ENCODE assay signal across 1 cellular context in genomic region chr22:37100589-37101127, GRCh38.
TF ChIP-seq lines count a peak whose summit lies in the region.

No MANE protein-coding gene starts in this region.

TF ChIP-seq in GM23338, 12 proteins besides CTCF, POLR2A, EP300 and RAD21:
- TF ChIP-seq, protein P1, sequence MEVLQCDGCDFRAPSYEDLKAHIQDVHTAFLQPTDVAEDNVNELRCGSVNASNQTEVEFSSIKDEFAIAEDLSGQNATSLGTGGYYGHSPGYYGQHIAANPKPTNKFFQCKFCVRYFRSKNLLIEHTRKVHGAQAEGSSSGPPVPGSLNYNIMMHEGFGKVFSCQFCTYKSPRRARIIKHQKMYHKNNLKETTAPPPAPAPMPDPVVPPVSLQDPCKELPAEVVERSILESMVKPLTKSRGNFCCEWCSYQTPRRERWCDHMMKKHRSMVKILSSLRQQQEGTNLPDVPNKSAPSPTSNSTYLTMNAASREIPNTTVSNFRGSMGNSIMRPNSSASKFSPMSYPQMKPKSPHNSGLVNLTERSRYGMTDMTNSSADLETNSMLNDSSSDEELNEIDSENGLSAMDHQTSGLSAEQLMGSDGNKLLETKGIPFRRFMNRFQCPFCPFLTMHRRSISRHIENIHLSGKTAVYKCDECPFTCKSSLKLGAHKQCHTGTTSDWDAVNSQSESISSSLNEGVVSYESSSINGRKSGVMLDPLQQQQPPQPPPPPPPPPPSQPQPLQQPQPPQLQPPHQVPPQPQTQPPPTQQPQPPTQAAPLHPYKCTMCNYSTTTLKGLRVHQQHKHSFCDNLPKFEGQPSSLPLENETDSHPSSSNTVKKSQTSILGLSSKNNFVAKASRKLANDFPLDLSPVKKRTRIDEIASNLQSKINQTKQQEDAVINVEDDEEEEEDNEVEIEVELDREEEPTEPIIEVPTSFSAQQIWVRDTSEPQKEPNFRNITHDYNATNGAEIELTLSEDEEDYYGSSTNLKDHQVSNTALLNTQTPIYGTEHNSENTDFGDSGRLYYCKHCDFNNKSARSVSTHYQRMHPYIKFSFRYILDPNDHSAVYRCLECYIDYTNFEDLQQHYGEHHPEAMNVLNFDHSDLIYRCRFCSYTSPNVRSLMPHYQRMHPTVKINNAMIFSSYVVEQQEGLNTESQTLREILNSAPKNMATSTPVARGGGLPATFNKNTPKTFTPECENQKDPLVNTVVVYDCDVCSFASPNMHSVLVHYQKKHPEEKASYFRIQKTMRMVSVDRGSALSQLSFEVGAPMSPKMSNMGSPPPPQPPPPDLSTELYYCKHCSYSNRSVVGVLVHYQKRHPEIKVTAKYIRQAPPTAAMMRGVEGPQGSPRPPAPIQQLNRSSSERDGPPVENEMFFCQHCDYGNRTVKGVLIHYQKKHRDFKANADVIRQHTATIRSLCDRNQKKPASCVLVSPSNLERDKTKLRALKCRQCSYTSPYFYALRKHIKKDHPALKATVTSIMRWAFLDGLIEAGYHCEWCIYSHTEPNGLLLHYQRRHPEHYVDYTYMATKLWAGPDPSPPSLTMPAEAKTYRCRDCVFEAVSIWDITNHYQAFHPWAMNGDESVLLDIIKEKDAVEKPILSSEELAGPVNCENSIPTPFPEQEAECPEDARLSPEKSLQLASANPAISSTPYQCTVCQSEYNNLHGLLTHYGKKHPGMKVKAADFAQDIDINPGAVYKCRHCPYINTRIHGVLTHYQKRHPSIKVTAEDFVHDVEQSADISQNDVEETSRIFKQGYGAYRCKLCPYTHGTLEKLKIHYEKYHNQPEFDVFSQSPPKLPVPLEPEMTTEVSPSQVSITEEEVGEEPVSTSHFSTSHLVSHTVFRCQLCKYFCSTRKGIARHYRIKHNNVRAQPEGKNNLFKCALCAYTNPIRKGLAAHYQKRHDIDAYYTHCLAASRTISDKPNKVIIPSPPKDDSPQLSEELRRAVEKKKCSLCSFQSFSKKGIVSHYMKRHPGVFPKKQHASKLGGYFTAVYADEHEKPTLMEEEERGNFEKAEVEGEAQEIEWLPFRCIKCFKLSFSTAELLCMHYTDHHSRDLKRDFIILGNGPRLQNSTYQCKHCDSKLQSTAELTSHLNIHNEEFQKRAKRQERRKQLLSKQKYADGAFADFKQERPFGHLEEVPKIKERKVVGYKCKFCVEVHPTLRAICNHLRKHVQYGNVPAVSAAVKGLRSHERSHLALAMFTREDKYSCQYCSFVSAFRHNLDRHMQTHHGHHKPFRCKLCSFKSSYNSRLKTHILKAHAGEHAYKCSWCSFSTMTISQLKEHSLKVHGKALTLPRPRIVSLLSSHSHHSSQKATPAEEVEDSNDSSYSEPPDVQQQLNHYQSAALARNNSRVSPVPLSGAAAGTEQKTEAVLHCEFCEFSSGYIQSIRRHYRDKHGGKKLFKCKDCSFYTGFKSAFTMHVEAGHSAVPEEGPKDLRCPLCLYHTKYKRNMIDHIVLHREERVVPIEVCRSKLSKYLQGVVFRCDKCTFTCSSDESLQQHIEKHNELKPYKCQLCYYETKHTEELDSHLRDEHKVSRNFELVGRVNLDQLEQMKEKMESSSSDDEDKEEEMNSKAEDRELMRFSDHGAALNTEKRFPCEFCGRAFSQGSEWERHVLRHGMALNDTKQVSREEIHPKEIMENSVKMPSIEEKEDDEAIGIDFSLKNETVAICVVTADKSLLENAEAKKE (CRISPR knock-in tag; IDR thresholded peaks at IDR 0.05), result no peak
- TF ChIP-seq ETS1 (IDR thresholded peaks at IDR 0.05) (no peak), CREB1 (CRISPR knock-in tag; IDR thresholded peaks at IDR 0.05; ENCODE audit: low read depth) (no peak), JUNB (IDR thresholded peaks at IDR 0.05; ENCODE audit: unreplicated experiment) (no peak), ZNF114 (CRISPR knock-in tag; IDR thresholded peaks at IDR 0.05) (no peak), EZH2phosphoT487 (IDR thresholded peaks at IDR 0.05; ENCODE audit: unreplicated experiment) (no peak), STAT1 (IDR thresholded peaks at IDR 0.05; ENCODE audit: unreplicated experiment) (no peak), EZH2 (IDR thresholded peaks at IDR 0.05; ENCODE audit: low read depth, unreplicated experiment) (no peak), NANOG (IDR thresholded peaks at IDR 0.05; ENCODE audit: borderline replicate concordance) (no peak), ZNF331 (CRISPR knock-in tag; IDR thresholded peaks at IDR 0.05; ENCODE audit: low read depth) (no peak), POLR2AphosphoS5 (IDR thresholded peaks at IDR 0.05; ENCODE audit: low read depth) (no peak)
- TF ChIP-seq, protein P2, sequence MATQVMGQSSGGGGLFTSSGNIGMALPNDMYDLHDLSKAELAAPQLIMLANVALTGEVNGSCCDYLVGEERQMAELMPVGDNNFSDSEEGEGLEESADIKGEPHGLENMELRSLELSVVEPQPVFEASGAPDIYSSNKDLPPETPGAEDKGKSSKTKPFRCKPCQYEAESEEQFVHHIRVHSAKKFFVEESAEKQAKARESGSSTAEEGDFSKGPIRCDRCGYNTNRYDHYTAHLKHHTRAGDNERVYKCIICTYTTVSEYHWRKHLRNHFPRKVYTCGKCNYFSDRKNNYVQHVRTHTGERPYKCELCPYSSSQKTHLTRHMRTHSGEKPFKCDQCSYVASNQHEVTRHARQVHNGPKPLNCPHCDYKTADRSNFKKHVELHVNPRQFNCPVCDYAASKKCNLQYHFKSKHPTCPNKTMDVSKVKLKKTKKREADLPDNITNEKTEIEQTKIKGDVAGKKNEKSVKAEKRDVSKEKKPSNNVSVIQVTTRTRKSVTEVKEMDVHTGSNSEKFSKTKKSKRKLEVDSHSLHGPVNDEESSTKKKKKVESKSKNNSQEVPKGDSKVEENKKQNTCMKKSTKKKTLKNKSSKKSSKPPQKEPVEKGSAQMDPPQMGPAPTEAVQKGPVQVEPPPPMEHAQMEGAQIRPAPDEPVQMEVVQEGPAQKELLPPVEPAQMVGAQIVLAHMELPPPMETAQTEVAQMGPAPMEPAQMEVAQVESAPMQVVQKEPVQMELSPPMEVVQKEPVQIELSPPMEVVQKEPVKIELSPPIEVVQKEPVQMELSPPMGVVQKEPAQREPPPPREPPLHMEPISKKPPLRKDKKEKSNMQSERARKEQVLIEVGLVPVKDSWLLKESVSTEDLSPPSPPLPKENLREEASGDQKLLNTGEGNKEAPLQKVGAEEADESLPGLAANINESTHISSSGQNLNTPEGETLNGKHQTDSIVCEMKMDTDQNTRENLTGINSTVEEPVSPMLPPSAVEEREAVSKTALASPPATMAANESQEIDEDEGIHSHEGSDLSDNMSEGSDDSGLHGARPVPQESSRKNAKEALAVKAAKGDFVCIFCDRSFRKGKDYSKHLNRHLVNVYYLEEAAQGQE (IDR thresholded peaks at IDR 0.05; ENCODE audit: unreplicated experiment), result no peak
